ENCODE assay signal across 22 cellular contexts in the genomic region with DNA sequence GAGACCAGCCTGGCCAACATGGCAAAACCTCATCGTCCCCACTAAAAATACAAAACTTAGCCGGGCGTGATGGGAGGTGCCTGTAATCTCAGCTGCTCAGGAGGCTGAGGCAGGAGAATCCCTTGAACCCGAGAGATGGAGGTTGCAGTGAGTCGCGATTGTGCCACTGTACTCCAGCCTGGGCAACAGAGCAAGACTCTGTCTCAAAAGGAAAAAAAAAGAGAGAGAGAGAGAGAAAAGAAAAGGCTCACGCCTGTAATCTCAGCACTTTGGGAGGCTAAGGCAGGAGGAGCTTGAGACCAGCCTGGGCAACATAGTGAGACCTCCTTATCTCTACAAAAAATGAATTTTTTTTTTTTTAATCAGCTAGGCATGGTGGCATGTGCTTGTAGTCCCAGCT.
"Had no signal": no experiment of that assay in that cellular context is flagged by ENCODE, and none has a peak within 500 bp of the region (broad histone marks: within the 10 kb centered on the region; RNA-seq: fewer than 3 reads in every experiment).

No MANE protein-coding gene starts in this region.

- H2AFZ ChIP-seq: parathyroid adenoma had no signal

- H3K4me3 ChIP-seq: cardiac muscle cell, heart right ventricle, spleen, upper lobe of left lung had no signal

- ATAC-seq: activated naive CD8-positive, alpha-beta T cell treated with anti-CD3 and anti-CD28 coated beads, Interleukin-2, amount 50 U/mL, for 24 hours; activated T-cell treated with anti-CD3 and anti-CD28 coated beads, Interleukin-2, amount 50 U/mL, for 72 hours; heart right ventricle had no signal

- H3K4me1 Mint-ChIP-seq: activated naive CD8-positive, alpha-beta T cell treated with anti-CD3 and anti-CD28 coated beads, Interleukin-2, amount 50 U/mL, for 24 hours had no signal

- H3K4me1 ChIP-seq: parathyroid adenoma, spleen, upper lobe of left lung had no signal

- H3K9ac ChIP-seq: parathyroid adenoma had no signal

- H3K27ac ChIP-seq: epithelial cell of prostate, parathyroid adenoma, spleen, upper lobe of left lung had no signal

- H3K27ac Mint-ChIP-seq: activated naive CD4-positive, alpha-beta T cell treated with anti-CD3 and anti-CD28 coated beads for 36 hours; activated naive CD8-positive, alpha-beta T cell treated with anti-CD3 and anti-CD28 coated beads, Interleukin-2, amount 50 U/mL, for 24 hours; activated T-cell treated with anti-CD3 and anti-CD28 coated beads, Interleukin-2, amount 50 U/mL, for 72 hours had no signal

- H3K9me3 Mint-ChIP-seq: activated naive CD4-positive, alpha-beta T cell treated with anti-CD3 and anti-CD28 coated beads for 36 hours; activated naive CD8-positive, alpha-beta T cell treated with anti-CD3 and anti-CD28 coated beads, Interleukin-2, amount 50 U/mL, for 24 hours; activated T-cell treated with anti-CD3 and anti-CD28 coated beads, Interleukin-2, amount 50 U/mL, for 72 hours had no signal

- H3K27me3 ChIP-seq: cardiac muscle cell, heart right ventricle, spleen, upper lobe of left lung had no signal

- H3K4me3 Mint-ChIP-seq: activated naive CD4-positive, alpha-beta T cell treated with anti-CD3 and anti-CD28 coated beads for 36 hours; activated naive CD8-positive, alpha-beta T cell treated with anti-CD3 and anti-CD28 coated beads, Interleukin-2, amount 50 U/mL, for 24 hours; activated T-cell treated with anti-CD3 and anti-CD28 coated beads, Interleukin-2, amount 50 U/mL, for 72 hours had no signal

- H3K9me3 ChIP-seq: spleen, upper lobe of left lung had no signal

- DNase-seq: activated CD4-positive, alpha-beta T cell treated with anti-CD3 and anti-CD28 coated beads for 4 hours; activated CD4-positive, alpha-beta T cell treated with anti-CD3 and anti-CD28 coated beads, Interleukin-2, amount 50 U/mL, for 48 hours; activated CD4-positive, CD25-positive, alpha-beta regulatory T cell; activated CD8-positive, alpha-beta memory T cell treated with anti-CD3 and anti-CD28 coated beads, Interleukin-2, amount 50 U/mL, for 48 hours; activated effector memory CD4-positive, alpha-beta T cell treated with Interleukin-2 at 50 U/mL for 16 hours; activated naive CD4-positive, alpha-beta T cell treated with anti-CD3 and anti-CD28 coated beads for 36 hours; activated naive CD8-positive, alpha-beta T cell treated with anti-CD3 and anti-CD28 coated beads, Interleukin-2, amount 50 U/mL, for 24 hours; activated T-cell treated with anti-CD3 and anti-CD28 coated beads, Interleukin-2, amount 50 U/mL, for 72 hours; cortex of kidney; heart right ventricle; left colon; mesenchymal stem cell; nucleus accumbens; stimulated activated CD4-positive, alpha-beta T cell treated with anti-CD3 and anti-CD28 coated beads, Interleukin-4, amount 100 ng/mL, for 1 hour; stimulated activated naive CD4-positive, alpha-beta T cell treated with Interleukin-2 at 50 U/mL for 16 hours; T-helper 1 cell; upper lobe of left lung had no signal

- H3K36me3 ChIP-seq: cardiac muscle cell had no signal

- FAIRE-seq: keratinocyte had no signal

- H3K27me3 Mint-ChIP-seq: activated naive CD8-positive, alpha-beta T cell treated with anti-CD3 and anti-CD28 coated beads, Interleukin-2, amount 50 U/mL, for 24 hours had no signal
